ENCODE assay signal across 8 cellular contexts in genomic region chr7:74454948-74455804, GRCh38. TPM values are rescaled to one million over a fixed set of nuclear protein-coding genes. Genes with fewer than 3 reads are reported as not detected.
DNase-seq lines count a peak whose midpoint lies in the region; ATAC-seq and TF ChIP-seq lines count a peak whose summit lies in the region.

No MANE protein-coding gene starts in this region.

- H3K27me3 Mint-ChIP-seq in GM23338 (ENCODE audit: insufficient read depth, low read depth, poor library complexity), result peaks cover 6% of the 10 kb centered on the region
- H3K27me3 Mint-ChIP-seq in activated CD8-positive, alpha-beta T cell treated with anti-CD3 and anti-CD28 coated beads for 36 hours, result peaks cover 6% of the 10 kb centered on the region

- peaks cover 7% of the 10 kb centered on the region for H3K4me1 ChIP-seq in GM23338 (ENCODE audit: insufficient read depth)
- peaks cover 19% of the 10 kb centered on the region for H3K4me1 ChIP-seq in psoas muscle

- H3F3A ChIP-seq in GM23338 (replicated peaks; ENCODE audit: low read depth), result peaks cover 12% of the 10 kb centered on the region; the same call in 1 of the 2 replicates

- H4K20me1 ChIP-seq in GM23338 (replicated peaks; ENCODE audit: insufficient read depth), result peaks cover 12% of the 10 kb centered on the region

- ATAC-seq in GM23338 (peak; percentile 8), left cardiac atrium (peak; percentile 35 to 36), psoas muscle (peak; percentile 66 to 82 (median 72)), omental fat pad (ENCODE audit: low FRiP score) (no peak)
- no peak for ATAC-seq in activated CD8-positive, alpha-beta T cell treated with anti-CD3 and anti-CD28 coated beads for 36 hours

- peaks cover 58% of the 10 kb centered on the region for H3K79me2 ChIP-seq in GM23338 (replicated peaks; ENCODE audit: insufficient read depth)

- TF ChIP-seq CTCF in GM23338 (conservative IDR thresholded peaks at IDR 0.05; ENCODE audit: low read depth in 2 of 2) (no peak), psoas muscle (IDR thresholded peaks at IDR 0.05) (no peak), omental fat pad (IDR thresholded peaks at IDR 0.05) (no peak)
- no peak for TF ChIP-seq CTCF in activated CD8-positive, alpha-beta T cell treated with anti-CD3 and anti-CD28 coated beads for 36 hours (IDR thresholded peaks at IDR 0.05)

- peaks cover 2% of the 10 kb centered on the region; the same call in 2 of the 3 replicates for H3K9me3 Mint-ChIP-seq in GM23338
- no peaks in the 10 kb centered on the region for H3K9me3 Mint-ChIP-seq in activated CD8-positive, alpha-beta T cell treated with anti-CD3 and anti-CD28 coated beads for 36 hours

- CTCF ChIA-PET in activated CD8-positive, alpha-beta T cell treated with anti-CD3 and anti-CD28 coated beads for 36 hours (lab: Charles Lee), result interaction anchor here (1.2 kb wide), 1 partner anchor 54 kb away, joined by 3 read pairs; no protein-coding TSS in a partner anchor

- H3K9me2 ChIP-seq in GM23338 (ENCODE audit: insufficient read depth), result no peaks in the 10 kb centered on the region

- no peaks in the 10 kb centered on the region for H3K36me3 ChIP-seq in GM23338 (ENCODE audit: insufficient read depth)
- no peaks in the 10 kb centered on the region for H3K36me3 ChIP-seq in psoas muscle (ENCODE audit: insufficient read depth in 1 of 2, low read depth in 1 of 2)

- peak overlapping the region; percentile 39; the same call in 1 of the 2 replicates for H3K27ac Mint-ChIP-seq in GM23338
- H3K27ac Mint-ChIP-seq in activated CD8-positive, alpha-beta T cell treated with anti-CD3 and anti-CD28 coated beads for 36 hours, result no peak overlapping the region

- peak overlapping the region; percentile 68 for H3K4me3 Mint-ChIP-seq in GM23338
- peak overlapping the region; percentile 36 for H3K4me3 Mint-ChIP-seq in activated CD8-positive, alpha-beta T cell treated with anti-CD3 and anti-CD28 coated beads for 36 hours

- H3K27ac ChIP-seq in GM23338 (ENCODE audit: low read depth) (no peak overlapping the region), psoas muscle (peak overlapping the region; percentile 93)

- 21 to 39% (median 24%) methylated on average over 23 to 24 of the region's 24 CpGs for WGBS in psoas muscle, 3 donors

- DNase-seq in GM23338 (ENCODE audit: low spot score) (no peak), left cardiac atrium (no peak), psoas muscle (peak; percentile 75 to 90), NCI-H1048 (lab: John Stamatoyannopoulos, UW) (no peak), omental fat pad (ENCODE audit: low spot score) (no peak)
- no peak for DNase-seq in activated CD8-positive, alpha-beta T cell treated with anti-CD3 and anti-CD28 coated beads for 36 hours
- DNase-seq in activated effector memory CD4-positive, alpha-beta T cell treated with Interleukin-2 at 50 U/mL for 16 hours, result no peak
- DNase-seq in effector CD4-positive, alpha-beta T cell, result no peak

- H3K4me3 ChIP-seq in GM23338 (peak overlapping the region; percentile 72), psoas muscle (peak overlapping the region; percentile 80)

- H3K27me3 ChIP-seq in GM23338 (ENCODE audit: insufficient read depth) (no peaks in the 10 kb centered on the region), psoas muscle (ENCODE audit: insufficient read depth in 3 of 3, low read length in 2 of 3) (no peaks in the 10 kb centered on the region)

- H2AFZ ChIP-seq in GM23338, result no peak overlapping the region

- peak overlapping the region; percentile 90 for H3K4me2 ChIP-seq in GM23338

- POLR2A ChIA-PET in activated CD8-positive, alpha-beta T cell treated with anti-CD3 and anti-CD28 coated beads for 36 hours (lab: Charles Lee), result no interaction called here

- H3K4me1 Mint-ChIP-seq in GM23338, result peaks cover 12% of the 10 kb centered on the region
- peaks cover 10% of the 10 kb centered on the region for H3K4me1 Mint-ChIP-seq in activated CD8-positive, alpha-beta T cell treated with anti-CD3 and anti-CD28 coated beads for 36 hours (ENCODE audit: low read depth)

- no peaks in the 10 kb centered on the region for H3K9me3 ChIP-seq in psoas muscle

- intact Hi-C loops in activated CD8-positive, alpha-beta T cell treated with anti-CD3 and anti-CD28 coated beads for 36 hours (cut with micrococcal nuclease), result loop anchor here (10.0 kb wide), 1 partner anchor 90 kb away; no protein-coding TSS in a partner anchor
- intact Hi-C loops in left cardiac atrium (cut with DNase I) (no loop called here), psoas muscle (cut with DNase I) (loop anchor here (2.0 to 5.0 kb wide), 3 partner anchors 24 to 38 kb away; no protein-coding TSS in a partner anchor)

- no peaks in the 10 kb centered on the region; the same call in 2 of the 3 replicates for H3K36me3 Mint-ChIP-seq in GM23338 (ENCODE audit: low read depth)
- no peaks in the 10 kb centered on the region for H3K36me3 Mint-ChIP-seq in activated CD8-positive, alpha-beta T cell treated with anti-CD3 and anti-CD28 coated beads for 36 hours (ENCODE audit: low read depth)

TF ChIP-seq in GM23338, 12 proteins besides CTCF, POLR2A, EP300 and RAD21:
- TF ChIP-seq EZH2 (IDR thresholded peaks at IDR 0.05; ENCODE audit: low read depth, unreplicated experiment) (no peak), JUNB (IDR thresholded peaks at IDR 0.05; ENCODE audit: unreplicated experiment) (no peak), EZH2phosphoT487 (IDR thresholded peaks at IDR 0.05; ENCODE audit: unreplicated experiment) (no peak), ZNF114 (CRISPR knock-in tag; IDR thresholded peaks at IDR 0.05) (no peak)
TF ChIP-seq in GM23338: peak in this region for 0.

RNA-seq across cellular contexts. Expression of gene GTF2IRD1, which starts 1.5 kb away (rescaled TPM):
- 21.9 and 28.7 TPM in 2 replicates for total RNA-seq in GM23338 (2014; rRNA removed; shearing (Covaris generic))
- polyA plus RNA-seq in GM23338 (2016; fragmentation: Nextera tagmentation; extraction: Ambion mirVana) (37.1 and 40.9 TPM in 2 replicates), psoas muscle (10 to 100 TPM; 43.0 to 79.0 (median 46.9) TPM)
- total RNA-seq in activated CD8-positive, alpha-beta T cell treated with anti-CD3 and anti-CD28 coated beads for 36 hours, result 1 to 10 TPM; 1.2 to 1.4 TPM
- total RNA-seq in left cardiac atrium (10 to 100 TPM; 19.3 to 50.0 TPM), psoas muscle (100 to 1,000 TPM in 1 of 4 donors, 10 to 100 TPM in 3; 40.5 to 149 (median 80.8) TPM), omental fat pad (10 to 100 TPM in 2 of 4 donors, 1 to 10 TPM in 2; 3.9 to 18.1 (median 11.0) TPM)

Comparison
In these comparisons a context has a peak if more than half of its experiments do, and no peak if none do; other contexts are left out.
1. ATAC-seq: peak in GM23338 (single experiment), left cardiac atrium (2 of 2) and psoas muscle (4 of 4); none in activated CD8-positive, alpha-beta T cell treated with anti-CD3 and anti-CD28 coated beads for 36 hours (single experiment) and omental fat pad (single experiment).
2. DNase-seq: peak in psoas muscle (2 of 2); none in GM23338 (single experiment), activated CD8-positive, alpha-beta T cell treated with anti-CD3 and anti-CD28 coated beads for 36 hours (single experiment), left cardiac atrium (single experiment), NCI-H1048 (single experiment), activated effector memory CD4-positive, alpha-beta T cell treated with Interleukin-2 at 50 U/mL for 16 hours (single experiment), omental fat pad (single experiment) and effector CD4-positive, alpha-beta T cell (single experiment).
3. intact Hi-C loops: an anchor here in activated CD8-positive, alpha-beta T cell treated with anti-CD3 and anti-CD28 coated beads for 36 hours (10.0 kb wide) and psoas muscle (2.0 to 5.0 kb wide); none called in left cardiac atrium.